Comparison of ENCODE assay signal across 9 cellular contexts in the genomic region with DNA sequence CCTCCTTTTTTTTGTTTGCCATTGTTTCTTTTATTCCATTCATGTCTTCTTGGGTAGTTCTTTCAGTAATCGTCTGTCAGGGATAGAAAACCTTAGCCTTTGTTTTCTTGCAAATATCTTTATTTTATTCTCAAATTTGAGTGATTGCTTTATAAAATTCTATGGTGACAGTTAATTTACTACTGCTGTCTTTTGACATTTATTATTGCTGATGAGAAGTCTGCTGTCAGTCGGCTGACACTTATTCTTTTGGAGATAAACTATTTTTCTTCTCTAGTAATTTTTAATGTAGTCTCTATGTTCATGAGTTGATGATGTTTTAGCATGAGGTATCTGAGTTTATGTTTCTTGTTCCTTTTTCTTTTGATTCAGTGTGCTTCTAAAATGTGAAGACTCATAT.
"Had no signal": no experiment of that assay in that cellular context is flagged by ENCODE, and none has a peak within 500 bp of the region (broad histone marks: within the 10 kb centered on the region; RNA-seq: fewer than 3 reads in every experiment).

No MANE protein-coding gene starts in this region.

- H3K4me3 ChIP-seq: GM23248, GM23338, HAP-1 had no signal

- H3K27ac ChIP-seq: GM23248 had no signal

- H3K9ac ChIP-seq: GM23248 had no signal

- H3K36me3 ChIP-seq: HAP-1 had no signal

- H3K9me3 ChIP-seq: HAP-1 had no signal

- H2AFZ ChIP-seq: GM23248, GM23338 had no signal

- H3K4me2 ChIP-seq: GM23338 had no signal

- DNase-seq: GM23248, GOT3, H7, H9, HCEC 1CT, HFFc6 had no signal

- H3K4me1 ChIP-seq: HAP-1 had no signal

- ATAC-seq: GM23338, HCT116 had no signal
